ENCODE assay signal across 8 cellular contexts in the genomic region with DNA sequence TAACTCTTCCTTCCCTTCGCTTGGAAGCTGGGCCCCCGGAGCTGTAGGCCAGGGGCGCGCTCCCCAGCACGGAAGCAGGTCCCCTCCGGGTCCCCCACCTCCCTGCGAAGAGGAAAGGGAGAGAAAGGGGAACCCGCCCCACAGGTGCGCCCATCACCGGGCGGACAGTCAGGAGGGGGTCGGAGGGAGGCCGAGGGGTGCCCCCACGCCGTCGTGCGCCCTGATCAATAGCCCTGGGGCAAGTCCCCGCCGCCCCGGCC. TPM values are rescaled to one million over a fixed set of nuclear protein-coding genes. Genes with fewer than 3 reads are reported as not detected.
A peak's percentile ranks its signal among the peaks of the same experiment; 100 is the strongest.
DNase-seq lines count a peak whose midpoint lies in the region; ATAC-seq and TF ChIP-seq lines count a peak whose summit lies in the region.

No MANE protein-coding gene starts in this region.

- H3K27ac ChIP-seq in SJSA1 (no peak overlapping the region), gastrocnemius medialis (peak overlapping the region; percentile 88 to 96 (median 94))

- DNase-seq in SJSA1 (ENCODE audit: low read depth in 1 of 2, low spot score in 2 of 2): no peak
- DNase-seq in fibroblast of villous mesenchyme (ENCODE audit: low read depth): no peak
- no peak for DNase-seq in gastrocnemius medialis
- DNase-seq in islet precursor cell: no peak

- no peak for TF ChIP-seq CTCF in fibroblast of villous mesenchyme (IDR thresholded peaks at IDR 0.05; ENCODE audit: insufficient read depth, low read depth, low read length)
- no peak for TF ChIP-seq CTCF in gastrocnemius medialis (IDR thresholded peaks at IDR 0.05 in 4 of 5, conservative IDR thresholded peaks at IDR 0.05 in 1 of 5)

- in situ Hi-C loops in gastrocnemius medialis (cut with MboI; ENCODE audit: low sequenced_read_pairs in 4 of 4): no loop called here

- H3K4me3 ChIP-seq in SJSA1 (peak overlapping the region; percentile 66), fibroblast of villous mesenchyme (ENCODE audit: low read depth, low read length) (peak overlapping the region; percentile 84), gastrocnemius medialis (peak overlapping the region; percentile 81 to 98 (median 87))

- ATAC-seq in GM19395 (IDR thresholded peaks at IDR 0.05; ENCODE audit: unreplicated experiment): peak; percentile 16
- ATAC-seq in gastrocnemius medialis: no peak
- ATAC-seq in GM19328 (IDR thresholded peaks at IDR 0.05; ENCODE audit: unreplicated experiment): no peak
- no peak for ATAC-seq in esophagus mucosa
- no peak for ATAC-seq in GM18907 (IDR thresholded peaks at IDR 0.05; ENCODE audit: unreplicated experiment)

- H3K9me3 ChIP-seq in SJSA1 (replicated peaks): 0 out of 2 replicates have a peak, but pooled peaks cover 3% of the 10 kb centered on the region
- H3K9me3 ChIP-seq in gastrocnemius medialis: no peaks in the 10 kb centered on the region

- H3K4me1 ChIP-seq in SJSA1 (replicated peaks): peaks cover 10% of the 10 kb centered on the region
- peaks cover 37 to 49% of the 10 kb centered on the region in 2 donors for H3K4me1 ChIP-seq in gastrocnemius medialis

- H3K36me3 ChIP-seq in SJSA1: 0 out of 2 replicates have a peak, but pooled peaks cover 2% of the 10 kb centered on the region
- no peaks in the 10 kb centered on the region for H3K36me3 ChIP-seq in gastrocnemius medialis

- intact Hi-C loops in gastrocnemius medialis (cut with DNase I; ENCODE audit: low total_unique reads): loop anchor here (5.0 kb wide), 1 partner anchor 256 kb away; the partner anchor contains the start of gene FBXW5

- H3K27me3 ChIP-seq in SJSA1 (replicated peaks) (no peaks in the 10 kb centered on the region), gastrocnemius medialis (no peaks in the 10 kb centered on the region)

- no peak for TF ChIP-seq POLR2A in gastrocnemius medialis (IDR thresholded peaks at IDR 0.05)

RNA-seq across cellular contexts. Expression of gene AGPAT2, which starts 0.8 kb away (rescaled TPM):
- 30.1 and 34.0 TPM in 2 replicates for total RNA-seq in SJSA1 (2014; rRNA removed; shearing (Covaris generic))
- 31.5 and 34.5 TPM in 2 replicates for total RNA-seq in fibroblast of villous mesenchyme
- total RNA-seq in gastrocnemius medialis: 10 to 100 TPM; 19.0 to 77.4 (median 36.0) TPM
- 91.7 TPM for total RNA-seq in esophagus mucosa

RNA-seq across cellular contexts. Expression of gene EGFL7, which starts 23.7 kb away (rescaled TPM):
- 0.08 TPM in 1 of 2 replicates, not detected in the other for total RNA-seq in SJSA1 (2014; rRNA removed; shearing (Covaris generic))
- total RNA-seq in fibroblast of villous mesenchyme (7.7 and 9.9 TPM in 2 replicates), gastrocnemius medialis (10 to 100 TPM; 37.4 to 74.7 (median 49.0) TPM), esophagus mucosa (13.0 TPM)

RNA-seq across cellular contexts. Expression of gene DIPK1B, which starts 25.9 kb away (rescaled TPM):
- total RNA-seq in SJSA1 (2014; rRNA removed; shearing (Covaris generic)): not detected in 2 replicates
- under 0.01 and 0.43 TPM in 2 replicates for total RNA-seq in fibroblast of villous mesenchyme
- total RNA-seq in gastrocnemius medialis: 1 to 10 TPM; 1.8 to 4.6 (median 3.8) TPM
- total RNA-seq in esophagus mucosa: 0.76 TPM

RNA-seq across cellular contexts. Expression of gene LCN10, which starts 56.3 kb away (rescaled TPM):
- not detected in 2 replicates for total RNA-seq in SJSA1 (2014; rRNA removed; shearing (Covaris generic))
- under 0.01 TPM in 1 of 2 replicates, not detected in the other for total RNA-seq in fibroblast of villous mesenchyme
- 1 to 10 TPM in 3 of 4 donors, under 1 TPM in 1; 0.61 to 4.7 (median 1.6) TPM for total RNA-seq in gastrocnemius medialis
- total RNA-seq in esophagus mucosa: 1.3 TPM
